In genomic region chr6:5744497-5744896, GRCh38 we compare ENCODE assay signal across 17 cellular contexts.
"Had no signal": no experiment of that assay in that cellular context is flagged by ENCODE, and none has a peak within 500 bp of the region (broad histone marks: within the 10 kb centered on the region; RNA-seq: fewer than 3 reads in every experiment).

No MANE protein-coding gene starts in this region.

- H3K9me3 ChIP-seq: body of pancreas, left lung, suprapubic skin, vagina had no signal

- ATAC-seq: activated CD8-positive, alpha-beta T cell treated with anti-CD3 and anti-CD28 coated beads for 36 hours; activated T-cell treated with anti-CD3 and anti-CD28 coated beads, Interleukin-2, amount 50 U/mL, for 4 hours; body of pancreas; left lung; stimulated activated naive CD8-positive, alpha-beta T cell treated with anti-CD3 and anti-CD28 coated beads, Interleukin-15, amount 100 ng/mL, for 72 hours had no signal

- H3K36me3 ChIP-seq: left lung, suprapubic skin, vagina had no signal

- H3K4me3 ChIP-seq: body of pancreas, left lung, suprapubic skin, vagina had no signal

- H3K27ac ChIP-seq: body of pancreas, epithelial cell of prostate, left lung, suprapubic skin, vagina had no signal

- H3K27me3 ChIP-seq: body of pancreas, left lung, suprapubic skin, vagina had no signal

- DNase-seq: activated CD4-positive, alpha-beta T cell treated with anti-CD3 and anti-CD28 coated beads for 48 hours; activated CD4-positive, CD25-positive, alpha-beta regulatory T cell; activated CD8-positive, alpha-beta T cell treated with anti-CD3 and anti-CD28 coated beads for 36 hours; activated naive CD4-positive, alpha-beta T cell treated with anti-CD3 and anti-CD28 coated beads for 36 hours; activated T-cell treated with anti-CD3 and anti-CD28 coated beads, Interleukin-2, amount 50 U/mL, for 4 hours; body of pancreas; caudate nucleus; foreskin fibroblast; hippocampal formation; left lung; stimulated activated CD4-positive, alpha-beta T cell treated with anti-CD3 and anti-CD28 coated beads, Interleukin-4, amount 100 ng/mL, for 1 hour; stimulated activated naive CD8-positive, alpha-beta T cell treated with anti-CD3 and anti-CD28 coated beads, Interleukin-15, amount 100 ng/mL, for 72 hours; T1000; trophoblast cell had no signal

- H3K4me1 ChIP-seq: body of pancreas, left lung, suprapubic skin, vagina had no signal
